Comparison of ENCODE assay signal across 8 cellular contexts in genomic region chr6:26044140-26045045, GRCh38. TPM values are rescaled to one million over a fixed set of nuclear protein-coding genes. Genes with fewer than 3 reads are reported as not detected.
DNase-seq lines count a peak whose midpoint lies in the region; ATAC-seq and TF ChIP-seq lines count a peak whose summit lies in the region.

No MANE protein-coding gene starts in this region.

- ATAC-seq in GM19397 (IDR thresholded peaks at IDR 0.05; ENCODE audit: unreplicated experiment), result peak; percentile 24
- ATAC-seq in HG03571 (IDR thresholded peaks at IDR 0.05; ENCODE audit: unreplicated experiment), result peak; percentile 18
- ATAC-seq in psoas muscle, result peak; percentile 46 to 71 (median 54)

- H3K27ac ChIP-seq in psoas muscle, result peak overlapping the region; percentile 91

- no peaks in the 10 kb centered on the region for H3K36me3 ChIP-seq in psoas muscle (ENCODE audit: insufficient read depth in 1 of 2, low read depth in 1 of 2)

- H3K9me3 ChIP-seq in psoas muscle, result no peaks in the 10 kb centered on the region

- peaks cover 8% of the 10 kb centered on the region for H3K4me1 ChIP-seq in psoas muscle

- intact Hi-C loops in psoas muscle (cut with DNase I), result no loop called here

- DNase-seq in AG09309 (ENCODE audit: low read depth) (no peak), fibroblast of the aortic adventitia (ENCODE audit: low read depth) (peak; percentile 43), psoas muscle (peak in 1 of 2 donors; percentile 77), SK-N-DZ (ENCODE audit: low spot score) (no peak)
- DNase-seq in activated T-cell treated with anti-CD3 and anti-CD28 coated beads, Interleukin-2, amount 50 U/mL, for 48 hours, result peak; percentile 68 to 69
- no peak for DNase-seq in NK-92 treated with Interleukin-12 subunit alpha and Interleukin-12 subunit beta, amount 100 ng/mL, for 24 hours (lab: John Stamatoyannopoulos, UW)

- H3K4me3 ChIP-seq in AG09309 (ENCODE audit: control insufficient read depth, low read depth, low read length) (peak overlapping the region; percentile 52), fibroblast of the aortic adventitia (ENCODE audit: low read depth, low read length) (peak overlapping the region; percentile 53), psoas muscle (peak overlapping the region; percentile 61)

- TF ChIP-seq CTCF in AG09309 (IDR thresholded peaks at IDR 0.05; ENCODE audit: control insufficient read depth, insufficient read depth, low read depth, low read length, missing control alignments) (no peak), fibroblast of the aortic adventitia (IDR thresholded peaks at IDR 0.05; ENCODE audit: insufficient read depth, low read length) (no peak), psoas muscle (IDR thresholded peaks at IDR 0.05) (no peak)

- peaks cover 0 to 2% (median 0%) of the 10 kb centered on the region in 3 donors for H3K27me3 ChIP-seq in psoas muscle (ENCODE audit: insufficient read depth in 3 of 3, low read length in 2 of 3)

- 1 to 2% (median 1%) methylated on average over 39 of the region's 39 CpGs for WGBS in psoas muscle, 3 donors

RNA-seq across cellular contexts. Expression of gene HFE, which starts 42.8 kb away (rescaled TPM):
- 7.4 and 9.0 TPM in 2 replicates for total RNA-seq in fibroblast of the aortic adventitia (ENCODE audit: low replicate concordance)
- 1 to 10 TPM in 3 of 4 donors, under 1 TPM in 1; 0.99 to 2.7 (median 1.6) TPM for total RNA-seq in psoas muscle
- polyA plus RNA-seq in psoas muscle, result 1 to 10 TPM in 1 of 3 donors, under 1 TPM in 2; 0.32 to 1.2 (median 0.40) TPM
- polyA plus RNA-seq in SK-N-DZ (2014; cell fraction: cytosol; rRNA removed), result not detected in 2 replicates
- polyA plus RNA-seq in SK-N-DZ (2014; cell fraction: nucleus; rRNA removed), result not detected in 2 replicates

Comparison
In these comparisons a context has a peak if more than half of its experiments do, and no peak if none do; other contexts are left out.
1. DNase-seq: peak in activated T-cell treated with anti-CD3 and anti-CD28 coated beads, Interleukin-2, amount 50 U/mL, for 48 hours (2 of 2) and fibroblast of the aortic adventitia (single experiment); none in AG09309 (single experiment), SK-N-DZ (single experiment) and NK-92 treated with Interleukin-12 subunit alpha and Interleukin-12 subunit beta, amount 100 ng/mL, for 24 hours (single experiment).
2. Peak in every context shown above with its lines, with median percentiles within 50 percentile points of each other: H3K4me3 ChIP-seq and ATAC-seq.